Comparison of ENCODE assay signal across 8 cellular contexts in the genomic region with DNA sequence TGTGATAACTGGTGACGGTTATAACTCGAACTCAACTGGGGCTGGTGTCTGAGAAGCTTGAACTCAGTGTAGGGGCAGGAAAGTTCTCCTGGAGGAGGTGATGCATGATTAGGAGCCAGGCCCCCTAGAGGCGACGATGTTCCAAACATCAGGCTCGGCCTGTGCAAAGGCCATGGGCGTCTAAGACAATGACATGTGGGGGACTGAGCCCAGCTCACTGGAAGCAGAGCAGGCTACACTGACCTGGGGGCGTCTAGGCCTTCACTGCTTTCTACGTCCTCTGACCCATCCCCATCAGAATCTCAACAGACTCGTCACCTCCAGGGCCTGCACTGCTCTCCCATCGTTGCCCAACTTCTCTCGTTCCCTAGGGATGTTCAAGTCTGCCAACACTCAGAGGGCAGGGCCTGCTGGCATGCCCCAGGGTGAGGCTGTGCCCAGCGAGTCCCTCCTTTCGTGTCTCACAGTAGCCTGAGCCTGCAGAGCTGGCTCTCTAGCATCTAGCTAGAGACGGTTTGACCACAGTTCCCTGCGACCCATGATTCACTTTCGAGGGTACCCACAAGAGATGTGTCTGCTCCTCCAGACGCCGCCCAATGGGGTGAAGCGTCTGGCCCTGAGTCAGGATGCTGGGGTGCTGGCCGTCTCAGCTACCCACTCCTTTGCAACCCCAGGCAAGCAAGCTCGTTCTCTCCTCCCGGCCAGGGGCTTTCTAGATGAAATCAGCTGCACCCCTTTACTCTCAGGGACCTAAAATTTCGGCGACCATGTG. TPM values are rescaled to one million over a fixed set of nuclear protein-coding genes. Genes with fewer than 3 reads are reported as not detected.
DNase-seq lines count a peak whose midpoint lies in the region; ATAC-seq and TF ChIP-seq lines count a peak whose summit lies in the region.

No MANE protein-coding gene starts in this region.

- BruUV-seq in Panc1 (replicated peaks; lab: Mats Ljungman, UMichigan) = TSS peak; percentile 87

- peak overlapping the region; percentile 68 to 97 for H3K4me3 ChIP-seq in Panc1 (ENCODE audit: low read depth in 2 of 2, low read length in 2 of 2)
- H3K4me3 ChIP-seq in fibroblast of the aortic adventitia (ENCODE audit: low read depth, low read length) = peak overlapping the region; percentile 74
- peak overlapping the region; percentile 60 for H3K4me3 ChIP-seq in ovary
- peak overlapping the region; percentile 94 for H3K4me3 ChIP-seq in upper lobe of right lung

- H3K36me3 ChIP-seq in Panc1 (ENCODE audit: control insufficient read depth, insufficient read depth, low read length) = no peaks in the 10 kb centered on the region
- H3K36me3 ChIP-seq in ovary = no peaks in the 10 kb centered on the region
- H3K36me3 ChIP-seq in upper lobe of right lung = peaks cover 12% of the 10 kb centered on the region

- H3K4me3 Mint-ChIP-seq in activated T-cell treated with anti-CD3 and anti-CD28 coated beads, Interleukin-2, amount 50 U/mL, for 72 hours = peak overlapping the region; percentile 89 to 91

- peak overlapping the region; percentile 82 for H3K27ac Mint-ChIP-seq in activated T-cell treated with anti-CD3 and anti-CD28 coated beads, Interleukin-2, amount 50 U/mL, for 72 hours

- no peaks in the 10 kb centered on the region for H3K9me3 ChIP-seq in Panc1 (ENCODE audit: control insufficient read depth, insufficient read depth, low read depth, low read length)
- no peaks in the 10 kb centered on the region for H3K9me3 ChIP-seq in ovary
- no peaks in the 10 kb centered on the region for H3K9me3 ChIP-seq in upper lobe of right lung

- no peaks in the 10 kb centered on the region for H3K27me3 Mint-ChIP-seq in activated T-cell treated with anti-CD3 and anti-CD28 coated beads, Interleukin-2, amount 50 U/mL, for 72 hours (ENCODE audit: low read depth)

- TF ChIP-seq EP300 in ovary (IDR thresholded peaks at IDR 0.05) = no peak

- in situ Hi-C loops in Panc1 (cut with HindIII; ENCODE audit: low pct_unique_long_range_greater_than_20kb, low sequenced_read_pairs) = no loop called here

- peaks cover 56% of the 10 kb centered on the region for H3K4me1 Mint-ChIP-seq in activated T-cell treated with anti-CD3 and anti-CD28 coated beads, Interleukin-2, amount 50 U/mL, for 72 hours (ENCODE audit: low read depth)

- H3K27ac ChIP-seq in Panc1 (ENCODE audit: low read length) (peak overlapping the region; percentile 73), ovary (peak overlapping the region; percentile 77 to 92), upper lobe of right lung (peak overlapping the region; percentile 99)

- CTCF ChIA-PET in Panc1 (lab: Charles Lee) = interaction anchor here (0.6 to 1.5 kb wide), 4 partner anchors 61 to 330 kb away, joined by 4 to 10 read pairs (median 8); partner anchors contain the start of gene ARAP1

- POLR2A ChIA-PET in Panc1 (lab: Charles Lee) = interaction anchor here (0.7 kb wide), 1 partner anchor 29 kb away, joined by 3 read pairs; no protein-coding TSS in a partner anchor

- 3 to 5% (median 3%) methylated on average over 24 of the region's 24 CpGs for WGBS in ovary, 3 donors

- ATAC-seq in HG03565 (IDR thresholded peaks at IDR 0.05; ENCODE audit: unreplicated experiment) (peak; percentile 22), Panc1 (peak; percentile 73), upper lobe of right lung (peak; percentile 39)
- ATAC-seq in activated T-cell treated with anti-CD3 and anti-CD28 coated beads, Interleukin-2, amount 50 U/mL, for 72 hours (replicated peaks in 1 of 2) = peak; percentile 72 to 77

- no peak for TF ChIP-seq POLR2A in ovary (IDR thresholded peaks at IDR 0.05)

- TF ChIP-seq CTCF in Panc1 (IDR thresholded peaks at IDR 0.05) (peak; percentile 93), fibroblast of the aortic adventitia (IDR thresholded peaks at IDR 0.05; ENCODE audit: insufficient read depth, low read length) (peak; percentile 68), ovary (IDR thresholded peaks at IDR 0.05) (peak in 1 of 3 donors; percentile 44), upper lobe of right lung (IDR thresholded peaks at IDR 0.05) (peak; percentile 62)

- H3K27me3 ChIP-seq in Panc1 (ENCODE audit: control insufficient read depth, insufficient read depth, low read length) = no peaks in the 10 kb centered on the region
- no peaks in the 10 kb centered on the region for H3K27me3 ChIP-seq in ovary
- H3K27me3 ChIP-seq in upper lobe of right lung = no peaks in the 10 kb centered on the region

- DNase-seq in NCI-H2081 (lab: John Stamatoyannopoulos, UW) (peak; percentile 53 to 69), NCI-H2081 treated with DMSO at 0.1 percent for 48 hours (lab: John Stamatoyannopoulos, UW) (no peak), Panc1 (ENCODE audit: low read depth, low spot score) (peak; percentile 69), fibroblast of the aortic adventitia (ENCODE audit: low read depth) (peak; percentile 61), ovary (peak in 4 of 5 donors; percentile 24 to 57 (median 48)), upper lobe of right lung (peak; percentile 77)
- peak; percentile 84 to 92 for DNase-seq in activated T-cell treated with anti-CD3 and anti-CD28 coated beads, Interleukin-2, amount 50 U/mL, for 72 hours

- peaks cover 10% of the 10 kb centered on the region for H3K4me1 ChIP-seq in Panc1 (ENCODE audit: control insufficient read depth, insufficient read depth, low read length)
- peaks cover 10% of the 10 kb centered on the region for H3K4me1 ChIP-seq in ovary (ENCODE audit: insufficient read depth)
- peaks cover 30% of the 10 kb centered on the region for H3K4me1 ChIP-seq in upper lobe of right lung

- intact Hi-C loops in Panc1 (cut with micrococcal nuclease; ENCODE audit: unreplicated experiment) (loop anchor here (2.0 kb wide), 1 partner anchor 88 kb away; no protein-coding TSS in a partner anchor), ovary (cut with DNase I) (loop anchor here in 1 of 4 donors (10.0 kb wide), 1 partner anchor 208 kb away; no protein-coding TSS in a partner anchor), upper lobe of right lung (cut with DNase I) (no loop called here)

- no peaks in the 10 kb centered on the region for H3K9me3 Mint-ChIP-seq in activated T-cell treated with anti-CD3 and anti-CD28 coated beads, Interleukin-2, amount 50 U/mL, for 72 hours

- H3K36me3 Mint-ChIP-seq in activated T-cell treated with anti-CD3 and anti-CD28 coated beads, Interleukin-2, amount 50 U/mL, for 72 hours (ENCODE audit: insufficient read depth in 2 of 2) = peaks cover 7 to 38% of the 10 kb centered on the region in 2 donors

RNA-seq across cellular contexts. Expression of gene ATG16L2, which starts 1.1 kb away (rescaled TPM):
- total RNA-seq in Panc1 (2021; ENCODE audit: unreplicated experiment) (14.6 TPM), fibroblast of the aortic adventitia (ENCODE audit: low replicate concordance) (9.1 and 12.4 TPM in 2 replicates), ovary (10 to 100 TPM; 25.2 to 42.3 (median 32.5) TPM), upper lobe of right lung (77.5 TPM)
- 15.3 TPM for polyA plus RNA-seq in Panc1 (2012; ENCODE audit: insufficient read length)
- total RNA-seq in activated T-cell treated with anti-CD3 and anti-CD28 coated beads, Interleukin-2, amount 50 U/mL, for 72 hours = 10 to 100 TPM; 55.8 to 56.0 TPM
- polyA plus RNA-seq in ovary = 10 to 100 TPM; 21.8 to 29.2 TPM

RNA-seq across cellular contexts. Expression of gene STARD10, which starts 19.3 kb away (rescaled TPM):
- total RNA-seq in Panc1 (2021; ENCODE audit: unreplicated experiment) (32.1 TPM), fibroblast of the aortic adventitia (ENCODE audit: low replicate concordance) (21.4 and 33.3 TPM in 2 replicates), ovary (10 to 100 TPM; 38.7 to 56.1 (median 46.3) TPM), upper lobe of right lung (116 TPM)
- polyA plus RNA-seq in Panc1 (2012; ENCODE audit: insufficient read length) = 64.9 TPM
- 10 to 100 TPM; 31.9 to 41.3 TPM for total RNA-seq in activated T-cell treated with anti-CD3 and anti-CD28 coated beads, Interleukin-2, amount 50 U/mL, for 72 hours
- 10 to 100 TPM; 36.8 to 41.0 TPM for polyA plus RNA-seq in ovary

Comparison
In these comparisons a context has a peak if more than half of its experiments do, and no peak if none do; other contexts are left out.
1. ATAC-seq: peak in every context shown above with its lines; median percentile 74 in activated T-cell treated with anti-CD3 and anti-CD28 coated beads, Interleukin-2, amount 50 U/mL, for 72 hours; 73 in Panc1; 39 in upper lobe of right lung; 22 in HG03565.